29 cellular contexts compared by ENCODE assay signal in the genomic region with DNA sequence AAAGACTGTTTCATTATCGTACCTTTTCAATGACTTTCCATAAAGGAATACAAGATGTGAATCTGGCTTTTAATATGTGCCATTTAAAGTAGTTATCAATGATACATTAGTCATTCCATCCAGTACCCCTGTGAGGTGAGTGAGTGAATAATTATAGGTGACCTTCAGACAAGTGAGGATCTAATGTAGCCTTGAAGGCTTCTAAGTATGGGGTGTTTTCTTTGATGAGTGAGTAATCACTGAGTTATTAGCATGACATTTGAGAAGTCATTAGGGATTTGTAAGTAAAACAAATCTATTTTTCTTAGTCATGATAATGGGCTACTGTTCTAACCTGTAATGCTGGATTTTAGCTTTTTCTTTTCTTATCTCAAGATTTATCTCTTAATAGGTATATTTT.
DNase-seq lines count a peak whose midpoint lies in the region; ATAC-seq and TF ChIP-seq lines count a peak whose summit lies in the region.
"Had no signal": no experiment of that assay in that cellular context is flagged by ENCODE, and none has a peak within 500 bp of the region (broad histone marks: within the 10 kb centered on the region; RNA-seq: fewer than 3 reads in every experiment).

No MANE protein-coding gene starts in this region.

- DNase-seq in COLO829 (ENCODE audit: low spot score): peak; percentile 47
- peak; percentile 4 for DNase-seq in LHCN-M2 (ENCODE audit: low read depth)
- DNase-seq in astrocyte of the hippocampus (ENCODE audit: low read depth, low spot score): peak; percentile 9
- DNase-seq in kidney tubule cell (ENCODE audit: low spot score): peak; percentile 58
- DNase-seq in chondrocyte (ENCODE audit: low spot score): no peak
- DNase-seq in SIG-M5 treated with dmso at 0.1 percent for 504 hours (lab: John Stamatoyannopoulos, UW; ENCODE audit: unreplicated experiment): no peak
- no peak for DNase-seq in ACHN
- DNase-seq: activated CD4-positive, alpha-beta T cell treated with anti-CD3 and anti-CD28 coated beads, Interleukin-2, amount 50 U/mL, for 1 hour; activated CD8-positive, alpha-beta memory T cell treated with anti-CD3 and anti-CD28 coated beads, Interleukin-2, amount 10 ng/mL, durations not matched to agents 7 days and 5 days; CD8-positive, alpha-beta T cell; cortex of kidney; endodermal cell; left ventricle myocardium superior; naive B cell; NCI-H446; nucleus accumbens; SHP77 treated with DMSO at 0.1 percent for 48 hours; small intestine; stimulated activated CD4-positive, alpha-beta T cell treated with anti-CD3 and anti-CD28 coated beads, Interleukin-1b, Interleukin-23, amount 100 ng/mL, for 48 hours; stimulated activated CD8-positive, alpha-beta memory T cell treated with anti-CD3 and anti-CD28 coated beads, Interleukin-4, amount 100 ng/mL, for 48 hours; stomach; thyroid gland had no signal

- H3K27ac Mint-ChIP-seq in chondrocyte (ENCODE audit: unreplicated experiment): no peak overlapping the region
- H3K27ac Mint-ChIP-seq: activated CD8-positive, alpha-beta memory T cell treated with anti-CD3 and anti-CD28 coated beads, Interleukin-2, amount 10 ng/mL, durations not matched to agents 7 days and 5 days; activated naive CD4-positive, alpha-beta T cell treated with anti-CD3 and anti-CD28 coated beads, Interleukin-2, amount 50 U/mL, for 24 hours; B cell; CD8-positive, alpha-beta T cell; endodermal cell; GM23338; mesothelial cell of epicardium; naive B cell; WTC11 had no signal

- peaks cover 2% of the 10 kb centered on the region for H3K36me3 Mint-ChIP-seq in chondrocyte (ENCODE audit: low read depth)
- H3K36me3 Mint-ChIP-seq: activated CD8-positive, alpha-beta memory T cell treated with anti-CD3 and anti-CD28 coated beads, Interleukin-2, amount 10 ng/mL, durations not matched to agents 7 days and 5 days; activated naive CD4-positive, alpha-beta T cell treated with anti-CD3 and anti-CD28 coated beads, Interleukin-2, amount 50 U/mL, for 24 hours; CD8-positive, alpha-beta T cell; mesothelial cell of epicardium; naive B cell; WTC11 had no signal

- in situ Hi-C loops in ACHN (cut with HindIII; ENCODE audit: low pct_ligation_motif_present, low pct_unique_long_range_greater_than_20kb, low sequenced_read_pairs): no loop called here

- TF ChIP-seq CTCF in chondrocyte (IDR thresholded peaks at IDR 0.05): no peak

- H3K27me3 Mint-ChIP-seq in chondrocyte (ENCODE audit: low read depth): no peaks in the 10 kb centered on the region
- H3K27me3 Mint-ChIP-seq: activated CD8-positive, alpha-beta memory T cell treated with anti-CD3 and anti-CD28 coated beads, Interleukin-2, amount 10 ng/mL, durations not matched to agents 7 days and 5 days; activated naive CD4-positive, alpha-beta T cell treated with anti-CD3 and anti-CD28 coated beads, Interleukin-2, amount 50 U/mL, for 24 hours; B cell; naive B cell had no signal

- no peak for ATAC-seq in HG02642 (IDR thresholded peaks at IDR 0.05; ENCODE audit: poor library complexity, unreplicated experiment)
- ATAC-seq: A549; activated CD8-positive, alpha-beta memory T cell treated with anti-CD3 and anti-CD28 coated beads, Interleukin-2, amount 10 ng/mL, durations not matched to agents 7 days and 5 days; CD8-positive, alpha-beta T cell; GM23338; left ventricle myocardium superior; WTC11 had no signal

- H3K4me1 Mint-ChIP-seq in chondrocyte (ENCODE audit: low read depth): peaks cover 18% of the 10 kb centered on the region
- H3K4me1 Mint-ChIP-seq: activated CD8-positive, alpha-beta memory T cell treated with anti-CD3 and anti-CD28 coated beads, Interleukin-2, amount 10 ng/mL, durations not matched to agents 7 days and 5 days; activated naive CD4-positive, alpha-beta T cell treated with anti-CD3 and anti-CD28 coated beads, Interleukin-2, amount 50 U/mL, for 24 hours; B cell had no signal

- H3K4me3 Mint-ChIP-seq in chondrocyte (ENCODE audit: unreplicated experiment): no peak overlapping the region
- H3K4me3 Mint-ChIP-seq: activated CD8-positive, alpha-beta memory T cell treated with anti-CD3 and anti-CD28 coated beads, Interleukin-2, amount 10 ng/mL, durations not matched to agents 7 days and 5 days; activated naive CD4-positive, alpha-beta T cell treated with anti-CD3 and anti-CD28 coated beads, Interleukin-2, amount 50 U/mL, for 24 hours; B cell; CD8-positive, alpha-beta T cell; endodermal cell; GM23338; mesothelial cell of epicardium; naive B cell; WTC11 had no signal

- peaks cover 5% of the 10 kb centered on the region for H3K9me3 Mint-ChIP-seq in chondrocyte (ENCODE audit: low read depth)
- H3K9me3 Mint-ChIP-seq: CD8-positive, alpha-beta T cell; GM23338 had no signal

Comparison
In these comparisons a context has a peak if more than half of its experiments do, and no peak if none do; other contexts are left out.
1. DNase-seq: peak in COLO829 (single experiment), LHCN-M2 (single experiment), astrocyte of the hippocampus (single experiment) and kidney tubule cell (single experiment); none in chondrocyte (single experiment), SIG-M5 treated with dmso at 0.1 percent for 504 hours (single experiment) and ACHN (single experiment).